Comparison of ENCODE assay signal across 12 cellular contexts in the genomic region with DNA sequence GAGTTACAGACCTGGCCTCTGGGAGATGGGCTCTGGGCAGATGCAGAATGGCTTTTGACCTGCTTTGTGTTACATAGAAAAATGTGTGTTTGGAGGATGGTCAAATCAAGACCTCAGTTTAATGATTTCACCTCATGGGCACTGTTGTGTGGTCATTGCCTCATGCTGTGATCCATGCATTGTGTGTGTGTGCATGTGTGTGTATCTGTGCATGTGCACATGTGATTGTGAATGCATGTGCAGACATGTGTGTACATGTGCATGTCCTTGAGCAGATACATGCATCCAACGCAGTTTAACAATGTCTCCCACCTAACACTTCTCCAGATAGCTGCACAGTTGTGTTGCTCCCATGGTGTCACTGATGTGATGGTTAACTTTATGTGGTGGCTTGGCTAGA. TPM values are rescaled to one million over a fixed set of nuclear protein-coding genes. Genes with fewer than 3 reads are reported as not detected.
"Had no signal": no experiment of that assay in that cellular context is flagged by ENCODE, and none has a peak within 500 bp of the region (broad histone marks: within the 10 kb centered on the region; RNA-seq: fewer than 3 reads in every experiment).

No MANE protein-coding gene starts in this region.

- H3K4me3 ChIP-seq: lower lobe of right lung, mucosa of descending colon, prostate gland, thyroid gland had no signal

- H3K4me1 ChIP-seq: breast epithelium, prostate gland had no signal

- H3K4me3 Mint-ChIP-seq: activated naive CD8-positive, alpha-beta T cell; activated T-cell treated with anti-CD3 and anti-CD28 coated beads, Interleukin-2, amount 50 U/mL, for 24 hours; naive thymus-derived CD8-positive, alpha-beta T cell; stimulated activated naive CD8-positive, alpha-beta T cell treated with anti-CD3 and anti-CD28 coated beads, Interleukin-15, amount 100 ng/mL, for 72 hours had no signal

- H3K9me3 ChIP-seq: breast epithelium, lower lobe of right lung, mucosa of descending colon, prostate gland, thyroid gland had no signal

- H3K36me3 ChIP-seq: breast epithelium, lower lobe of right lung, prostate gland, thyroid gland had no signal

- ATAC-seq: activated CD4-positive, CD25-positive, alpha-beta regulatory T cell treated with anti-CD3 and anti-CD28 coated beads, Interleukin-2, amount 50 U/mL, for 24 hours; mucosa of descending colon; naive thymus-derived CD8-positive, alpha-beta T cell; stimulated activated naive CD8-positive, alpha-beta T cell treated with anti-CD3 and anti-CD28 coated beads, Interleukin-15, amount 100 ng/mL, for 72 hours had no signal

- H3K27ac Mint-ChIP-seq: activated naive CD8-positive, alpha-beta T cell; activated T-cell treated with anti-CD3 and anti-CD28 coated beads, Interleukin-2, amount 50 U/mL, for 24 hours; naive thymus-derived CD8-positive, alpha-beta T cell; stimulated activated naive CD8-positive, alpha-beta T cell treated with anti-CD3 and anti-CD28 coated beads, Interleukin-15, amount 100 ng/mL, for 72 hours had no signal

- H3K27me3 ChIP-seq: breast epithelium, thyroid gland had no signal

- H3K36me3 Mint-ChIP-seq: activated naive CD8-positive, alpha-beta T cell; naive thymus-derived CD8-positive, alpha-beta T cell had no signal

- H3K27ac ChIP-seq: prostate gland, thyroid gland had no signal

- H3K9me3 Mint-ChIP-seq: activated T-cell treated with anti-CD3 and anti-CD28 coated beads, Interleukin-2, amount 50 U/mL, for 24 hours; naive thymus-derived CD8-positive, alpha-beta T cell; stimulated activated naive CD8-positive, alpha-beta T cell treated with anti-CD3 and anti-CD28 coated beads, Interleukin-15, amount 100 ng/mL, for 72 hours had no signal

- DNase-seq: activated effector memory CD4-positive, alpha-beta T cell treated with Interleukin-2 at 50 U/mL for 16 hours; activated T-cell treated with anti-CD3 and anti-CD28 coated beads, Interleukin-2, amount 50 U/mL, for 24 hours; lower lobe of right lung; mucosa of descending colon; naive thymus-derived CD8-positive, alpha-beta T cell; stimulated activated CD4-positive, alpha-beta T cell treated with anti-CD3 and anti-CD28 coated beads, Interleukin-4, amount 100 ng/mL, for 1 hour; stimulated activated naive CD8-positive, alpha-beta T cell treated with anti-CD3 and anti-CD28 coated beads, Interleukin-15, amount 100 ng/mL, for 72 hours; thyroid gland had no signal

RNA-seq across cellular contexts. Expression of a gene that starts 40.1 kb away (rescaled TPM):
- total RNA-seq: naive thymus-derived CD8-positive, alpha-beta T cell had no signal
- polyA plus RNA-seq: naive thymus-derived CD8-positive, alpha-beta T cell had no signal
